ENCODE assay signal across 8 cellular contexts in the genomic region with DNA sequence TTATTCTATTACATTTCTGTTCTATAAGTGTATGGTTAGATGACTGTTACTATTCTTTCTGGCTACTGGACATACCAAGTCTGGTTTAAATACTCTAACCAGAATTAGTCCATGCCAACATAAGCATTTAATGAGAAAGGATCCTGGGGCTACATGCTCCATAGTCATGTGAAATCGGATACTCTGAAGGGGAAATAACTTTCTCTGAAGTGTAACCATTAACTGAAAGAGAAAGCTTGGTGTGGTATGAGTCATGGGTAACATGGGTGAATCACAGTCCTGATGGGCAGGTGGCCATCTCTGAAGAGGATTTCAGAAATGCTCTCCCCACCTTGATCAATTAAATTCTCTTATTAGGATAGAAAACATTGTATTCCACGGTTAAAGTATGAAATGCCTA.
DNase-seq lines count a peak whose midpoint lies in the region; ATAC-seq and TF ChIP-seq lines count a peak whose summit lies in the region.

No MANE protein-coding gene starts in this region.

- DNase-seq in epithelial cell of proximal tubule (ENCODE audit: low read depth) (peak; percentile 83), medulla oblongata (ENCODE audit: extremely low spot score) (no peak), immature natural killer cell (no peak), smooth muscle cell (lab: John Stamatoyannopoulos, UW; ENCODE audit: unreplicated experiment) (no peak)
- no peak for DNase-seq in activated CD8-positive, alpha-beta memory T cell treated with anti-CD3 and anti-CD28 coated beads, Interleukin-2, amount 50 U/mL, for 48 hours

- peak; percentile 97 for ATAC-seq in GM18508 (IDR thresholded peaks at IDR 0.05; ENCODE audit: insufficient read depth, unreplicated experiment)
- peak; percentile 97 for ATAC-seq in GM21737 (IDR thresholded peaks at IDR 0.05; ENCODE audit: unreplicated experiment)

- H3K36me3 ChIP-seq in smooth muscle cell (ENCODE audit: low read depth) = no peaks in the 10 kb centered on the region

- H3K27ac Mint-ChIP-seq in immature natural killer cell = no peak overlapping the region

- H3K9me3 ChIP-seq in smooth muscle cell (replicated peaks; ENCODE audit: low read depth) = no peaks in the 10 kb centered on the region

- H3F3A ChIP-seq in smooth muscle cell (ENCODE audit: low read depth) = no peaks in the 10 kb centered on the region

- TF ChIP-seq CTCF in epithelial cell of proximal tubule (conservative IDR thresholded peaks at IDR 0.05; ENCODE audit: low read depth, low read length) = no peak
- TF ChIP-seq CTCF in smooth muscle cell (IDR thresholded peaks at IDR 0.05; ENCODE audit: borderline replicate concordance, insufficient read depth, poor library complexity, severe bottlenecking) = no peak

- no peak overlapping the region for H3K4me2 ChIP-seq in smooth muscle cell

- no peak overlapping the region for H3K4me3 ChIP-seq in epithelial cell of proximal tubule (ENCODE audit: low read depth, low read length)
- no peak overlapping the region for H3K4me3 ChIP-seq in smooth muscle cell

- H3K4me3 Mint-ChIP-seq in immature natural killer cell = no peak overlapping the region

- 75% methylated on average over 2 of the region's 2 CpGs for WGBS in smooth muscle cell (ENCODE audit: low lambda C conversion rate)

- H3K4me1 ChIP-seq in smooth muscle cell (ENCODE audit: low read depth) = no peaks in the 10 kb centered on the region

- no peaks in the 10 kb centered on the region for H3K9me3 Mint-ChIP-seq in immature natural killer cell

- H3K4me1 Mint-ChIP-seq in immature natural killer cell = peaks cover 4 to 38% of the 10 kb centered on the region in 2 donors

- TF ChIP-seq RAD21 in Ishikawa (IDR thresholded peaks at IDR 0.05; ENCODE audit: low read depth) = no peak

- H3K27ac ChIP-seq in smooth muscle cell (ENCODE audit: low read depth) = no peak overlapping the region

- TF ChIP-seq EP300 in Ishikawa (IDR thresholded peaks at IDR 0.05; ENCODE audit: borderline replicate concordance) = peak; percentile 85

- no peaks in the 10 kb centered on the region for H3K27me3 ChIP-seq in smooth muscle cell (ENCODE audit: low read depth)

- peaks cover 0 to 1% (median 0%) of the 10 kb centered on the region in 3 donors for H3K27me3 Mint-ChIP-seq in immature natural killer cell (ENCODE audit: low read depth in 3 of 3)

- H4K20me1 ChIP-seq in smooth muscle cell (ENCODE audit: low read depth) = no peaks in the 10 kb centered on the region

- no peaks in the 10 kb centered on the region for H3K36me3 Mint-ChIP-seq in immature natural killer cell

- H3K79me2 ChIP-seq in smooth muscle cell (ENCODE audit: low read depth) = no peaks in the 10 kb centered on the region

- no peak overlapping the region for H2AFZ ChIP-seq in smooth muscle cell (ENCODE audit: low read depth)

- no peak overlapping the region for H3K9ac ChIP-seq in smooth muscle cell (ENCODE audit: low read depth)

TF ChIP-seq in Ishikawa, 13 proteins besides CTCF, POLR2A, EP300 and RAD21:
- TF ChIP-seq, protein P1, sequence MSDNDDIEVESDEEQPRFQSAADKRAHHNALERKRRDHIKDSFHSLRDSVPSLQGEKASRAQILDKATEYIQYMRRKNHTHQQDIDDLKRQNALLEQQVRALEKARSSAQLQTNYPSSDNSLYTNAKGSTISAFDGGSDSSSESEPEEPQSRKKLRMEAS (IDR thresholded peaks at IDR 0.05) = 0 out of 2 replicates have a peak, but pooled peaks have one; percentile 17
- peak; percentile 70 for TF ChIP-seq NFIC (IDR thresholded peaks at IDR 0.05)
- peak; percentile 71 for TF ChIP-seq TCF12 (IDR thresholded peaks at IDR 0.05; ENCODE audit: low read depth)
- peak; percentile 66; the same call in 1 of the 2 replicates for TF ChIP-seq TEAD4 (IDR thresholded peaks at IDR 0.05)
- TF ChIP-seq, protein P2, sequence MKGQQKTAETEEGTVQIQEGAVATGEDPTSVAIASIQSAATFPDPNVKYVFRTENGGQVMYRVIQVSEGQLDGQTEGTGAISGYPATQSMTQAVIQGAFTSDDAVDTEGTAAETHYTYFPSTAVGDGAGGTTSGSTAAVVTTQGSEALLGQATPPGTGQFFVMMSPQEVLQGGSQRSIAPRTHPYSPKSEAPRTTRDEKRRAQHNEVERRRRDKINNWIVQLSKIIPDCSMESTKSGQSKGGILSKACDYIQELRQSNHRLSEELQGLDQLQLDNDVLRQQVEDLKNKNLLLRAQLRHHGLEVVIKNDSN (IDR thresholded peaks at IDR 0.05) = no peak
- peak; percentile 66; the same call in 1 of the 2 replicates for TF ChIP-seq FOXM1 (IDR thresholded peaks at IDR 0.05; ENCODE audit: borderline replicate concordance, low read depth)
- TF ChIP-seq EGR1 (IDR thresholded peaks at IDR 0.05) = no peak
- TF ChIP-seq ZBTB7A (IDR thresholded peaks at IDR 0.05; ENCODE audit: low read depth) = no peak
